27 cellular contexts compared by ENCODE assay signal in genomic region chr17:63830278-63830677, GRCh38. TPM values are rescaled to one million over a fixed set of nuclear protein-coding genes. Genes with fewer than 3 reads are reported as not detected.
A peak's percentile ranks its signal among the peaks of the same experiment; 100 is the strongest.
DNase-seq lines count a peak whose midpoint lies in the region; ATAC-seq, FAIRE-seq and TF ChIP-seq lines count a peak whose summit lies in the region.
"Had no signal": no experiment of that assay in that cellular context is flagged by ENCODE, and none has a peak within 500 bp of the region (broad histone marks: within the 10 kb centered on the region; RNA-seq: fewer than 3 reads in every experiment).

No MANE protein-coding gene starts in this region.

- no peaks in the 10 kb centered on the region for H3K27me3 Mint-ChIP-seq in activated CD8-positive, alpha-beta T cell treated with anti-CD3 and anti-CD28 coated beads for 36 hours
- peaks cover 30% of the 10 kb centered on the region for H3K27me3 Mint-ChIP-seq in endothelial cell (ENCODE audit: unreplicated experiment)
- H3K27me3 Mint-ChIP-seq in type B pancreatic cell, result no peaks in the 10 kb centered on the region

- TF ChIP-seq RAD21 in HepG2 (CRISPR knock-in tag; IDR thresholded peaks at IDR 0.05), result no peak

- FAIRE-seq in HepG2 (lab: Jason Lieb, UNC), result no peak
- FAIRE-seq: frontal cortex, GM12892 had no signal

- TF ChIP-seq POLR2A in HepG2 (IDR thresholded peaks at IDR 0.05; ENCODE audit: insufficient read depth in 1 of 2, low read depth in 2 of 2, low read length in 2 of 2) (no peak), right lobe of liver (IDR thresholded peaks at IDR 0.05) (no peak)

- H3K4me2 ChIP-seq in HepG2 (ENCODE audit: low read depth, low read length) (no peak overlapping the region), PC-9 (no peak overlapping the region)

- CTCF ChIA-PET in HepG2 (lab: Yijun Ruan, JAX; ENCODE audit: low intra/inter-chr PET ratio, low total read pairs), result no interaction called here
- CTCF ChIA-PET in activated CD8-positive, alpha-beta T cell treated with anti-CD3 and anti-CD28 coated beads for 36 hours (lab: Charles Lee), result interaction anchor here (0.6 to 2.9 kb wide), 7 partner anchors 9 to 31 kb away, joined by 3 to 22 read pairs (median 3); partner anchors contain the start of gene SMARCD2
- CTCF ChIA-PET in PC-9 (lab: Charles Lee), result no interaction called here

- H3K36me3 ChIP-seq in HepG2 (replicated peaks in 1 of 2; ENCODE audit: control insufficient read depth in 1 of 2, insufficient read depth in 2 of 2, low read length in 2 of 2) (peaks cover 50 to 70% of the 10 kb centered on the region in 2 experiments), right lobe of liver (peaks cover 6 to 66% (median 34%) of the 10 kb centered on the region in 4 donors), PC-9 (ENCODE audit: low read depth) (peaks cover 31% of the 10 kb centered on the region)
- H3K36me3 ChIP-seq: ovary had no signal

- TF ChIP-seq EP300 in HepG2 (IDR thresholded peaks at IDR 0.05; ENCODE audit: low read depth in 2 of 2, low read length in 2 of 2) (no peak), HepG2 (CRISPR knock-in tag; IDR thresholded peaks at IDR 0.05; ENCODE audit: borderline replicate concordance) (no peak)

- intact Hi-C loops in HepG2 (cut with micrococcal nuclease; ENCODE audit: unreplicated experiment) (no loop called here), right lobe of liver (cut with DNase I) (no loop called here), PC-9 (cut with micrococcal nuclease; ENCODE audit: unreplicated experiment) (no loop called here)
- intact Hi-C loops in activated CD8-positive, alpha-beta T cell treated with anti-CD3 and anti-CD28 coated beads for 36 hours (cut with micrococcal nuclease), result loop anchor here (5.0 kb wide), 1 partner anchor 133 kb away; no protein-coding TSS in a partner anchor

- POLR2A ChIA-PET in HepG2 (lab: Yijun Ruan, JAX), result interaction anchor here (1.1 to 5.2 kb wide), 5 partner anchors 8 to 88 kb away, joined by 3 to 30 read pairs (median 6); partner anchors contain the start of genes CCDC47 and DDX42
- POLR2A ChIA-PET in activated CD8-positive, alpha-beta T cell treated with anti-CD3 and anti-CD28 coated beads for 36 hours (lab: Charles Lee), result interaction anchor here (1.1 to 11.6 kb wide), 9 partner anchors 9 to 132 kb away, joined by 3 to 188 read pairs (median 6); partner anchors contain the start of genes CCDC47, DDX42 and SMARCD2
- POLR2A ChIA-PET in PC-9 (lab: Charles Lee; ENCODE audit: unreplicated experiment), result interaction anchor here (0.6 kb wide), 1 partner anchor 79 kb away, joined by 4 read pairs; no protein-coding TSS in a partner anchor

- peaks cover 30% of the 10 kb centered on the region for H3K4me1 ChIP-seq in HepG2 (ENCODE audit: insufficient read depth, low read length)
- H3K4me1 ChIP-seq in right lobe of liver, result peaks cover 0 to 24% (median 5%) of the 10 kb centered on the region in 4 donors
- H3K4me1 ChIP-seq in PC-9 (replicated peaks; ENCODE audit: insufficient read depth), result peaks cover 18% of the 10 kb centered on the region

- peaks cover 61% of the 10 kb centered on the region for H3K4me1 Mint-ChIP-seq in activated CD8-positive, alpha-beta T cell treated with anti-CD3 and anti-CD28 coated beads for 36 hours (ENCODE audit: low read depth)
- peaks cover 48% of the 10 kb centered on the region for H3K4me1 Mint-ChIP-seq in endothelial cell (ENCODE audit: unreplicated experiment)
- H3K4me1 Mint-ChIP-seq in type B pancreatic cell (ENCODE audit: unreplicated experiment), result peaks cover 30% of the 10 kb centered on the region

- ATAC-seq in HepG2 (no peak), right lobe of liver (no peak), HG03097 (IDR thresholded peaks at IDR 0.05; ENCODE audit: low FRiP score, unreplicated experiment) (no peak)
- ATAC-seq in activated CD8-positive, alpha-beta T cell treated with anti-CD3 and anti-CD28 coated beads for 36 hours, result no peak
- ATAC-seq: esophagus mucosa, sciatic nerve had no signal

- H3K79me2 ChIP-seq in HepG2 (ENCODE audit: insufficient read depth, low read length) (peaks cover 40% of the 10 kb centered on the region), PC-9 (ENCODE audit: low read depth) (peaks cover 42% of the 10 kb centered on the region)

- H3K9me3 ChIP-seq in HepG2 (ENCODE audit: low read length), result no peaks in the 10 kb centered on the region
- H3K9me3 ChIP-seq in right lobe of liver, result no peaks in the 10 kb centered on the region
- no peaks in the 10 kb centered on the region for H3K9me3 ChIP-seq in PC-9 (ENCODE audit: insufficient read depth, low read depth)
- H3K9me3 ChIP-seq: ovary, Peyer's patch, tibial artery had no signal

- 0 out of 2 replicates have a peak, but pooled peaks cover 2% of the 10 kb centered on the region for H4K20me1 ChIP-seq in HepG2 (ENCODE audit: insufficient read depth, low read length)
- peaks cover 10% of the 10 kb centered on the region; the same call in 1 of the 2 replicates for H4K20me1 ChIP-seq in PC-9 (ENCODE audit: insufficient read depth)

- WGBS in HepG2 (ENCODE audit: low lambda C conversion rate), result 98% methylated on average over 5 of the region's 5 CpGs
- WGBS in right lobe of liver (ENCODE audit: insufficient coverage, low coverage, low lambda C conversion rate, missing lambda C conversion rate), result 89% methylated on average over 3 of the region's 5 CpGs

- no peak overlapping the region for H2AFZ ChIP-seq in HepG2 (ENCODE audit: low read length)
- H2AFZ ChIP-seq in PC-9, result no peak overlapping the region

- in situ Hi-C loops in HepG2 (cut with HindIII; ENCODE audit: extremely low pct_ligation_motif_present, low pct_unique_long_range_greater_than_20kb), result no loop called here

- H3K4me3 ChIP-seq in HepG2 (replicated peaks in 1 of 3; ENCODE audit: insufficient read depth in 1 of 3, low read depth in 2 of 3, low read length in 3 of 3) (no peak overlapping the region), right lobe of liver (no peak overlapping the region), PC-9 (no peak overlapping the region)
- H3K4me3 ChIP-seq: lung, ovary, Peyer's patch, SK-N-MC, tibial artery had no signal

- no peaks in the 10 kb centered on the region for H3K9me3 Mint-ChIP-seq in activated CD8-positive, alpha-beta T cell treated with anti-CD3 and anti-CD28 coated beads for 36 hours
- H3K9me3 Mint-ChIP-seq in endothelial cell (ENCODE audit: unreplicated experiment) (no peaks in the 10 kb centered on the region), type B pancreatic cell (no peaks in the 10 kb centered on the region)

- no peak overlapping the region for H3K4me3 Mint-ChIP-seq in activated CD8-positive, alpha-beta T cell treated with anti-CD3 and anti-CD28 coated beads for 36 hours
- H3K4me3 Mint-ChIP-seq in endothelial cell (ENCODE audit: unreplicated experiment) (peak overlapping the region; percentile 24), type B pancreatic cell (no peak overlapping the region)

- H3K9me2 ChIP-seq in PC-9 (ENCODE audit: insufficient read depth), result no peaks in the 10 kb centered on the region

- H3K27ac ChIP-seq in HepG2 (ENCODE audit: extremely low read length, insufficient read depth, low read length), result no peak overlapping the region
- no peak overlapping the region for H3K27ac ChIP-seq in right lobe of liver
- H3K27ac ChIP-seq in PC-9, result no peak overlapping the region
- H3K27ac ChIP-seq: ovary, Peyer's patch, SK-N-MC had no signal

- TF ChIP-seq CTCF in HepG2 (CRISPR knock-in tag; IDR thresholded peaks at IDR 0.05) (no peak), right lobe of liver (IDR thresholded peaks at IDR 0.05) (no peak), endothelial cell (IDR thresholded peaks at IDR 0.05; ENCODE audit: unreplicated experiment) (no peak), type B pancreatic cell (conservative IDR thresholded peaks at IDR 0.05) (no peak), PC-9 (conservative IDR thresholded peaks at IDR 0.05) (no peak)
- TF ChIP-seq CTCF in activated CD8-positive, alpha-beta T cell treated with anti-CD3 and anti-CD28 coated beads for 36 hours (IDR thresholded peaks at IDR 0.05), result no peak

- H3K9ac ChIP-seq in HepG2 (ENCODE audit: insufficient read depth, low read depth, low read length), result no peak overlapping the region

- peaks cover 42% of the 10 kb centered on the region for H3F3A ChIP-seq in PC-9 (ENCODE audit: insufficient read depth, low read depth)

- DNase-seq in HepG2 (ENCODE audit: low spot score), result no peak
- DNase-seq in right lobe of liver, result no peak
- DNase-seq in activated CD8-positive, alpha-beta T cell treated with anti-CD3 and anti-CD28 coated beads for 36 hours, result no peak
- DNase-seq in endothelial cell (ENCODE audit: low spot score), result no peak
- DNase-seq in type B pancreatic cell (ENCODE audit: extremely low spot score, unreplicated experiment), result no peak
- DNase-seq in GDM1 (lab: John Stamatoyannopoulos, UW), result no peak
- no peak for DNase-seq in PC-9
- DNase-seq: activated CD4-positive, CD25-positive, alpha-beta regulatory T cell; activated effector memory CD4-positive, alpha-beta T cell treated with Interleukin-2 at 50 U/mL for 16 hours; effector CD4-positive, alpha-beta T cell; islet precursor cell; KBM-7; MV-4-11; NCI-H187 treated with DMSO at 0.1 percent for 48 hours; NCI-H226; ovary; Peyer's patch; tibial artery had no signal

- peaks cover 84% of the 10 kb centered on the region for H3K36me3 Mint-ChIP-seq in activated CD8-positive, alpha-beta T cell treated with anti-CD3 and anti-CD28 coated beads for 36 hours (ENCODE audit: low read depth)
- H3K36me3 Mint-ChIP-seq in endothelial cell (ENCODE audit: low read depth, unreplicated experiment), result peaks cover 65% of the 10 kb centered on the region
- H3K36me3 Mint-ChIP-seq in type B pancreatic cell, result peaks cover 27% of the 10 kb centered on the region

- H3K27me3 ChIP-seq in HepG2 (ENCODE audit: control insufficient read depth in 1 of 2, insufficient read depth in 2 of 2, low read length in 2 of 2), result no peaks in the 10 kb centered on the region; a peak in 1 of 5 replicates
- no peaks in the 10 kb centered on the region for H3K27me3 ChIP-seq in right lobe of liver
- no peaks in the 10 kb centered on the region for H3K27me3 ChIP-seq in PC-9 (ENCODE audit: insufficient read depth, low read depth)
- H3K27me3 ChIP-seq: ovary, Peyer's patch, tibial artery had no signal

- H3K27ac Mint-ChIP-seq in activated CD8-positive, alpha-beta T cell treated with anti-CD3 and anti-CD28 coated beads for 36 hours, result peak overlapping the region; percentile 71
- H3K27ac Mint-ChIP-seq in endothelial cell (ENCODE audit: unreplicated experiment), result no peak overlapping the region
- peak overlapping the region; percentile 48 for H3K27ac Mint-ChIP-seq in type B pancreatic cell

- BruUV-seq in HepG2 (replicated peaks; lab: Mats Ljungman, UMichigan) (no TSS peak), PC-9 (replicated peaks; lab: Mats Ljungman, UMichigan) (no TSS peak)

RNA-seq across cellular contexts. Expression of gene FTSJ3, which starts 2.8 kb away (rescaled TPM):
- 55.8 and 64.2 TPM in 2 replicates for total RNA-seq in HepG2 (2016; rRNA removed; fragmentation: Illumina TruSeq; extraction: Trizol)
- 10.7 and 13.3 TPM in 2 replicates for total RNA-seq in HepG2 (2016; cell fraction: cytosol; rRNA removed; fragmentation: Illumina TruSeq; extraction: Trizol; ENCODE audit: low read depth)
- 51.6 and 62.8 TPM in 2 replicates for total RNA-seq in HepG2 (2016; cell fraction: insoluble cytoplasmic fraction; rRNA removed; fragmentation: Illumina TruSeq; extraction: Trizol)
- total RNA-seq in HepG2 (2016; cell fraction: membrane; rRNA removed; fragmentation: Illumina TruSeq; extraction: Trizol), result 14.6 and 17.3 TPM in 2 replicates
- 57.2 and 58.7 TPM in 2 replicates for total RNA-seq in HepG2 (2016; cell fraction: nucleus; rRNA removed; fragmentation: Illumina TruSeq; extraction: Trizol)
- polyA plus RNA-seq in HepG2 (2011; rRNA removed), result 26.0 and 33.3 TPM in 2 replicates
- 34.7 and 35.1 TPM in 2 replicates for polyA plus RNA-seq in HepG2 (2011; cell fraction: cytosol; rRNA removed)
- polyA plus RNA-seq in HepG2 (2011; cell fraction: nucleus; rRNA removed), result 50.8 and 55.2 TPM in 2 replicates
- polyA plus RNA-seq in HepG2 (2012), result 29.8 and 30.3 TPM in 2 replicates
- polyA plus RNA-seq in HepG2 (2016; cell fraction: cytosol; fragmentation: Illumina TruSeq; extraction: Trizol; ENCODE audit: low read depth), result 4.3 and 4.9 TPM in 2 replicates
- polyA plus RNA-seq in HepG2 (2016; cell fraction: insoluble cytoplasmic fraction; fragmentation: Illumina TruSeq; extraction: Trizol; ENCODE audit: low read depth), result 43.6 and 49.4 TPM in 2 replicates
- 6.8 and 10.2 TPM in 2 replicates for polyA plus RNA-seq in HepG2 (2016; cell fraction: membrane; fragmentation: Illumina TruSeq; extraction: Trizol; ENCODE audit: low read depth)
- polyA plus RNA-seq in HepG2 (2016; cell fraction: nucleus; fragmentation: Illumina TruSeq; extraction: Trizol; ENCODE audit: insufficient read depth, low read depth), result 88.3 and 89.9 TPM in 2 replicates
- 56.8 and 112 TPM in 2 replicates for polyA minus RNA-seq in HepG2 (2011; rRNA and poly(A)+ RNA removed; ENCODE audit: low replicate concordance)
- 19.9 and 23.5 TPM in 2 replicates for polyA minus RNA-seq in HepG2 (2011; cell fraction: cytosol; rRNA and poly(A)+ RNA removed)
- polyA minus RNA-seq in HepG2 (2011; cell fraction: nucleus; rRNA and poly(A)+ RNA removed), result 74.9 and 77.7 TPM in 2 replicates
- 10 to 100 TPM; 12.9 to 25.9 (median 19.0) TPM for total RNA-seq in right lobe of liver
- 10 to 100 TPM; 58.3 to 60.9 TPM for total RNA-seq in activated CD8-positive, alpha-beta T cell treated with anti-CD3 and anti-CD28 coated beads for 36 hours
- total RNA-seq in endothelial cell (ENCODE audit: unreplicated experiment), result 48.6 TPM
- 39.4 and 45.2 TPM in 2 replicates for total RNA-seq in type B pancreatic cell (ENCODE audit: low replicate concordance)
- 36.9 and 44.0 TPM in 2 replicates for total RNA-seq in PC-9 (2021)

RNA-seq across cellular contexts. Expression of gene PSMC5, which starts 3.0 kb away (rescaled TPM):
- total RNA-seq in HepG2 (2016; rRNA removed; fragmentation: Illumina TruSeq; extraction: Trizol), result 35.3 and 81.4 TPM in 2 replicates
- total RNA-seq in HepG2 (2016; cell fraction: cytosol; rRNA removed; fragmentation: Illumina TruSeq; extraction: Trizol; ENCODE audit: low read depth), result 26.4 and 26.8 TPM in 2 replicates
- total RNA-seq in HepG2 (2016; cell fraction: insoluble cytoplasmic fraction; rRNA removed; fragmentation: Illumina TruSeq; extraction: Trizol), result 36.7 and 82.1 TPM in 2 replicates
- 47.6 and 57.8 TPM in 2 replicates for total RNA-seq in HepG2 (2016; cell fraction: membrane; rRNA removed; fragmentation: Illumina TruSeq; extraction: Trizol)
- 44.2 and 45.4 TPM in 2 replicates for total RNA-seq in HepG2 (2016; cell fraction: nucleus; rRNA removed; fragmentation: Illumina TruSeq; extraction: Trizol)
- polyA plus RNA-seq in HepG2 (2011; rRNA removed), result 109 and 128 TPM in 2 replicates
- polyA plus RNA-seq in HepG2 (2011; cell fraction: cytosol; rRNA removed), result 161 and 185 TPM in 2 replicates
- polyA plus RNA-seq in HepG2 (2011; cell fraction: nucleus; rRNA removed), result 101 and 112 TPM in 2 replicates
- 105 and 121 TPM in 2 replicates for polyA plus RNA-seq in HepG2 (2012)
- polyA plus RNA-seq in HepG2 (2016; cell fraction: cytosol; fragmentation: Illumina TruSeq; extraction: Trizol; ENCODE audit: low read depth), result 73.3 and 91.2 TPM in 2 replicates
- 308 and 321 TPM in 2 replicates for polyA plus RNA-seq in HepG2 (2016; cell fraction: insoluble cytoplasmic fraction; fragmentation: Illumina TruSeq; extraction: Trizol; ENCODE audit: low read depth)
- 94.9 and 101 TPM in 2 replicates for polyA plus RNA-seq in HepG2 (2016; cell fraction: membrane; fragmentation: Illumina TruSeq; extraction: Trizol; ENCODE audit: low read depth)
- polyA plus RNA-seq in HepG2 (2016; cell fraction: nucleus; fragmentation: Illumina TruSeq; extraction: Trizol; ENCODE audit: insufficient read depth, low read depth), result 157 and 164 TPM in 2 replicates
- 77.4 and 190 TPM in 2 replicates for polyA minus RNA-seq in HepG2 (2011; rRNA and poly(A)+ RNA removed; ENCODE audit: low replicate concordance)
- 66.7 and 67.7 TPM in 2 replicates for polyA minus RNA-seq in HepG2 (2011; cell fraction: cytosol; rRNA and poly(A)+ RNA removed)
- 86.9 and 103 TPM in 2 replicates for polyA minus RNA-seq in HepG2 (2011; cell fraction: nucleus; rRNA and poly(A)+ RNA removed)
- total RNA-seq in right lobe of liver, result 10 to 100 TPM; 52.7 to 70.9 (median 66.5) TPM
- total RNA-seq in activated CD8-positive, alpha-beta T cell treated with anti-CD3 and anti-CD28 coated beads for 36 hours, result 100 to 1,000 TPM; 155 to 157 TPM
- total RNA-seq in endothelial cell (ENCODE audit: unreplicated experiment), result 124 TPM
- total RNA-seq in type B pancreatic cell (ENCODE audit: low replicate concordance), result 112 and 113 TPM in 2 replicates
- total RNA-seq in PC-9 (2021), result 128 and 150 TPM in 2 replicates

RNA-seq across cellular contexts. Expression of gene SMARCD2, which starts 12.2 kb away (rescaled TPM):
- 139 and 150 TPM in 2 replicates for total RNA-seq in HepG2 (2016; rRNA removed; fragmentation: Illumina TruSeq; extraction: Trizol)
- 76.2 and 86.8 TPM in 2 replicates for total RNA-seq in HepG2 (2016; cell fraction: cytosol; rRNA removed; fragmentation: Illumina TruSeq; extraction: Trizol; ENCODE audit: low read depth)
- total RNA-seq in HepG2 (2016; cell fraction: insoluble cytoplasmic fraction; rRNA removed; fragmentation: Illumina TruSeq; extraction: Trizol), result 128 and 151 TPM in 2 replicates
- total RNA-seq in HepG2 (2016; cell fraction: membrane; rRNA removed; fragmentation: Illumina TruSeq; extraction: Trizol), result 149 and 160 TPM in 2 replicates
- total RNA-seq in HepG2 (2016; cell fraction: nucleus; rRNA removed; fragmentation: Illumina TruSeq; extraction: Trizol), result 82.7 and 98.0 TPM in 2 replicates
- 122 and 128 TPM in 2 replicates for polyA plus RNA-seq in HepG2 (2011; rRNA removed)
- 72.8 and 84.6 TPM in 2 replicates for polyA plus RNA-seq in HepG2 (2011; cell fraction: cytosol; rRNA removed)
- 173 and 200 TPM in 2 replicates for polyA plus RNA-seq in HepG2 (2011; cell fraction: nucleus; rRNA removed)
- 63.6 and 77.3 TPM in 2 replicates for polyA plus RNA-seq in HepG2 (2012)
- polyA plus RNA-seq in HepG2 (2016; cell fraction: cytosol; fragmentation: Illumina TruSeq; extraction: Trizol; ENCODE audit: low read depth), result 73.5 and 77.2 TPM in 2 replicates
- 117 and 129 TPM in 2 replicates for polyA plus RNA-seq in HepG2 (2016; cell fraction: insoluble cytoplasmic fraction; fragmentation: Illumina TruSeq; extraction: Trizol; ENCODE audit: low read depth)
- polyA plus RNA-seq in HepG2 (2016; cell fraction: membrane; fragmentation: Illumina TruSeq; extraction: Trizol; ENCODE audit: low read depth), result 114 and 124 TPM in 2 replicates
- polyA plus RNA-seq in HepG2 (2016; cell fraction: nucleus; fragmentation: Illumina TruSeq; extraction: Trizol; ENCODE audit: insufficient read depth, low read depth), result 136 and 143 TPM in 2 replicates
- polyA minus RNA-seq in HepG2 (2011; rRNA and poly(A)+ RNA removed; ENCODE audit: low replicate concordance), result 89.3 and 195 TPM in 2 replicates
- polyA minus RNA-seq in HepG2 (2011; cell fraction: cytosol; rRNA and poly(A)+ RNA removed), result 47.2 and 51.1 TPM in 2 replicates
- polyA minus RNA-seq in HepG2 (2011; cell fraction: nucleus; rRNA and poly(A)+ RNA removed), result 79.8 and 97.2 TPM in 2 replicates
- 10 to 100 TPM; 23.8 to 94.5 (median 59.5) TPM for total RNA-seq in right lobe of liver
- 100 to 1,000 TPM in 1 of 2 experiments, 10 to 100 TPM in 1; 99.4 to 103 TPM for total RNA-seq in activated CD8-positive, alpha-beta T cell treated with anti-CD3 and anti-CD28 coated beads for 36 hours
- 57.3 TPM for total RNA-seq in endothelial cell (ENCODE audit: unreplicated experiment)
- total RNA-seq in type B pancreatic cell (ENCODE audit: low replicate concordance), result 64.8 and 67.3 TPM in 2 replicates
- total RNA-seq in PC-9 (2021), result 73.6 and 98.7 TPM in 2 replicates

RNA-seq across cellular contexts. Expression of gene CSH2, which starts 43.2 kb away (rescaled TPM):
- not detected in 2 replicates for total RNA-seq in HepG2 (2016; rRNA removed; fragmentation: Illumina TruSeq; extraction: Trizol)
- not detected in 2 replicates for total RNA-seq in HepG2 (2016; cell fraction: cytosol; rRNA removed; fragmentation: Illumina TruSeq; extraction: Trizol; ENCODE audit: low read depth)
- not detected in 2 replicates for total RNA-seq in HepG2 (2016; cell fraction: insoluble cytoplasmic fraction; rRNA removed; fragmentation: Illumina TruSeq; extraction: Trizol)
- not detected in 2 replicates for total RNA-seq in HepG2 (2016; cell fraction: membrane; rRNA removed; fragmentation: Illumina TruSeq; extraction: Trizol)
- not detected in 2 replicates for total RNA-seq in HepG2 (2016; cell fraction: nucleus; rRNA removed; fragmentation: Illumina TruSeq; extraction: Trizol)
- polyA plus RNA-seq in HepG2 (2011; rRNA removed), result not detected in 2 replicates
- polyA plus RNA-seq in HepG2 (2011; cell fraction: cytosol; rRNA removed), result not detected in 2 replicates
- polyA plus RNA-seq in HepG2 (2011; cell fraction: nucleus; rRNA removed), result not detected in 2 replicates
- polyA plus RNA-seq in HepG2 (2012), result not detected in 2 replicates
- polyA plus RNA-seq in HepG2 (2016; cell fraction: cytosol; fragmentation: Illumina TruSeq; extraction: Trizol; ENCODE audit: low read depth), result not detected in 2 replicates
- not detected in 2 replicates for polyA plus RNA-seq in HepG2 (2016; cell fraction: insoluble cytoplasmic fraction; fragmentation: Illumina TruSeq; extraction: Trizol; ENCODE audit: low read depth)
- polyA plus RNA-seq in HepG2 (2016; cell fraction: membrane; fragmentation: Illumina TruSeq; extraction: Trizol; ENCODE audit: low read depth), result not detected in 2 replicates
- polyA plus RNA-seq in HepG2 (2016; cell fraction: nucleus; fragmentation: Illumina TruSeq; extraction: Trizol; ENCODE audit: insufficient read depth, low read depth), result not detected in 2 replicates
- not detected in 2 replicates for polyA minus RNA-seq in HepG2 (2011; rRNA and poly(A)+ RNA removed; ENCODE audit: low replicate concordance)
- not detected in 2 replicates for polyA minus RNA-seq in HepG2 (2011; cell fraction: cytosol; rRNA and poly(A)+ RNA removed)
- not detected in 2 replicates for polyA minus RNA-seq in HepG2 (2011; cell fraction: nucleus; rRNA and poly(A)+ RNA removed)
- total RNA-seq in right lobe of liver, result not detected
- total RNA-seq in activated CD8-positive, alpha-beta T cell treated with anti-CD3 and anti-CD28 coated beads for 36 hours, result not detected
- not detected for total RNA-seq in endothelial cell (ENCODE audit: unreplicated experiment)
- not detected in 2 replicates for total RNA-seq in type B pancreatic cell (ENCODE audit: low replicate concordance)
- not detected in 2 replicates for total RNA-seq in PC-9 (2021)
- total RNA-seq: esophagus mucosa, frontal cortex, H4, lung, ovary, Peyer's patch, sciatic nerve had no signal
- polyA plus RNA-seq: lung, ovary had no signal

RNA-seq across cellular contexts. Expression of gene GH2, which starts 51.5 kb away (rescaled TPM):
- total RNA-seq in HepG2 (2016; rRNA removed; fragmentation: Illumina TruSeq; extraction: Trizol) (not detected in 2 replicates), right lobe of liver (not detected), endothelial cell (ENCODE audit: unreplicated experiment) (not detected), type B pancreatic cell (ENCODE audit: low replicate concordance) (not detected in 2 replicates), PC-9 (2021) (not detected in 2 replicates)
- not detected in 2 replicates for total RNA-seq in HepG2 (2016; cell fraction: cytosol; rRNA removed; fragmentation: Illumina TruSeq; extraction: Trizol; ENCODE audit: low read depth)
- not detected in 2 replicates for total RNA-seq in HepG2 (2016; cell fraction: insoluble cytoplasmic fraction; rRNA removed; fragmentation: Illumina TruSeq; extraction: Trizol)
- total RNA-seq in HepG2 (2016; cell fraction: membrane; rRNA removed; fragmentation: Illumina TruSeq; extraction: Trizol), result not detected in 2 replicates
- total RNA-seq in HepG2 (2016; cell fraction: nucleus; rRNA removed; fragmentation: Illumina TruSeq; extraction: Trizol), result not detected in 2 replicates
- polyA plus RNA-seq in HepG2 (2011; rRNA removed), result not detected in 2 replicates
- not detected in 2 replicates for polyA plus RNA-seq in HepG2 (2011; cell fraction: cytosol; rRNA removed)
- not detected in 2 replicates for polyA plus RNA-seq in HepG2 (2011; cell fraction: nucleus; rRNA removed)
- not detected in 2 replicates for polyA plus RNA-seq in HepG2 (2012)
- polyA plus RNA-seq in HepG2 (2016; cell fraction: cytosol; fragmentation: Illumina TruSeq; extraction: Trizol; ENCODE audit: low read depth), result not detected in 2 replicates
- polyA plus RNA-seq in HepG2 (2016; cell fraction: insoluble cytoplasmic fraction; fragmentation: Illumina TruSeq; extraction: Trizol; ENCODE audit: low read depth), result not detected in 2 replicates
- polyA plus RNA-seq in HepG2 (2016; cell fraction: membrane; fragmentation: Illumina TruSeq; extraction: Trizol; ENCODE audit: low read depth), result not detected in 2 replicates
- not detected in 2 replicates for polyA plus RNA-seq in HepG2 (2016; cell fraction: nucleus; fragmentation: Illumina TruSeq; extraction: Trizol; ENCODE audit: insufficient read depth, low read depth)
- polyA minus RNA-seq in HepG2 (2011; rRNA and poly(A)+ RNA removed; ENCODE audit: low replicate concordance), result not detected in 2 replicates
- not detected in 2 replicates for polyA minus RNA-seq in HepG2 (2011; cell fraction: cytosol; rRNA and poly(A)+ RNA removed)
- not detected in 2 replicates for polyA minus RNA-seq in HepG2 (2011; cell fraction: nucleus; rRNA and poly(A)+ RNA removed)
- not detected for total RNA-seq in activated CD8-positive, alpha-beta T cell treated with anti-CD3 and anti-CD28 coated beads for 36 hours
- total RNA-seq: cerebellum, esophagus mucosa, frontal cortex, H4, lung, ovary, Peyer's patch, sciatic nerve had no signal
- polyA plus RNA-seq: lung, ovary had no signal
